In the genomic region with DNA sequence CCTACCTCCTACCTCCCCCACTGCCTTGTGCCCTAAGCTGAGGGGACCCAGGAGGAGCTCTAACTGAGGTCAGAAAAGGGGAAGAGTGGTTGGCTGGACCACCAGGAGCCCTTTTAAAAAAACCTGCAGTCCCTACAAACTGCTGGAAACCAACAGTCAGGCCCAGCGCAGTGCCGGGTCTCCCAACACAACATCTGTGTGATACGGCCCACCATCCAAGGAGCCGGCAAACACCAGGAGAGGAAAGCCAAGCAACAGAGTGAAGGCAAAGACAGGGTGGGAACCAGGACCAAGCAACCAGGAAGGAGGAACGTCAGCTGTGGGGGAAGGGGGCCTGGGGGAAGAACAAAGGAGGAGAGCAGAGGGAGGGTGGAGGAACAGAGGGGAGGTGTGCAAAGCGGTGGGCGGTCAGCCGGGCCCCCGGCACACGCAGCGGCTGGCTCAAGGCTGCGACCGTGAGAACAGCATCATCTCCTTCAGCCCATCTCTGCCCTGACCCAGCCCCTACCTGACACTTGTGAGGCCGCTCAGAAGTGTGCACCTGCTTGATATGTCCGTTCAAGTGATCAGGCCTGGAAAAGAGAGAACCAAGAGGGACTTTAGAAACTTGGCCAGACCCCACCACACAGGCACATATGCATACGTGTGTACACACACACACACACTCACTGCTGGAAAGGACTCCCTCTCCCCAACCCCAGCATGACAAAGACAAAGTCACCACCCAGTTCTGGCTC, we compare ENCODE assay signal across 9 cellular contexts. TPM values are rescaled to one million over a fixed set of nuclear protein-coding genes. Genes with fewer than 3 reads are reported as not detected.
DNase-seq lines count a peak whose midpoint lies in the region; ATAC-seq, FAIRE-seq and TF ChIP-seq lines count a peak whose summit lies in the region.
"Had no signal": no experiment of that assay in that cellular context is flagged by ENCODE, and none has a peak within 500 bp of the region (broad histone marks: within the 10 kb centered on the region; RNA-seq: fewer than 3 reads in every experiment).

No MANE protein-coding gene starts in this region.

- TF ChIP-seq CTCF in AG04450 (IDR thresholded peaks at IDR 0.05; ENCODE audit: low read depth, low read length) (no peak), HFF-Myc (IDR thresholded peaks at IDR 0.05; ENCODE audit: low read depth, low read length, missing control alignments) (no peak), chondrocyte (IDR thresholded peaks at IDR 0.05) (no peak), natural killer cell (IDR thresholded peaks at IDR 0.05) (no peak)

- H3K27ac ChIP-seq in AG04450 (ENCODE audit: low read depth, low read length), result no peak overlapping the region

- H3K9me3 Mint-ChIP-seq in chondrocyte (ENCODE audit: low read depth) (no peaks in the 10 kb centered on the region), natural killer cell (no peaks in the 10 kb centered on the region)

- H3K9me3 ChIP-seq in AG04450 (ENCODE audit: control insufficient read depth, insufficient read depth, low read length), result no peaks in the 10 kb centered on the region; the same call in 1 of the 2 replicates

- POLR2A ChIA-PET in AG04450 (lab: Yijun Ruan, JAX), result no interaction called here

- intact Hi-C loops in natural killer cell (cut with micrococcal nuclease), result loop anchor here (10.0 kb wide), 1 partner anchor 152 kb away; a partner anchor contains a TSS

- ATAC-seq in natural killer cell, result no peak

- peak overlapping the region; percentile 7 for H3K4me3 ChIP-seq in AG04450 (ENCODE audit: low read depth, low read length)
- H3K4me3 ChIP-seq in HFF-Myc (replicated peaks; ENCODE audit: low read depth, low read length), result peak overlapping the region; percentile 72

- H3K27ac Mint-ChIP-seq in chondrocyte (ENCODE audit: unreplicated experiment), result peak overlapping the region; percentile 11
- peak overlapping the region; percentile 76 to 82 for H3K27ac Mint-ChIP-seq in natural killer cell

- H3K27me3 ChIP-seq in AG04450 (ENCODE audit: control insufficient read depth, insufficient read depth, low read length), result no peaks in the 10 kb centered on the region

- H3K4me3 Mint-ChIP-seq in chondrocyte (ENCODE audit: unreplicated experiment) (peak overlapping the region; percentile 72), natural killer cell (peak overlapping the region; percentile 51)

- no peak for FAIRE-seq in frontal cortex (lab: Jason Lieb, UNC)
- FAIRE-seq: bronchial epithelial cell had no signal

- H3K36me3 Mint-ChIP-seq in chondrocyte (ENCODE audit: low read depth) (peaks cover 13% of the 10 kb centered on the region), natural killer cell (no peaks in the 10 kb centered on the region)

- CTCF ChIA-PET in AG04450 (lab: Charles Lee), result interaction anchor here (0.5 to 1.3 kb wide), 2 partner anchors 29 to 49 kb away, joined by 3 to 4 read pairs; no protein-coding TSS in a partner anchor

- DNase-seq in AG04450 (ENCODE audit: low read depth, low spot score) (no peak), HFF-Myc (ENCODE audit: extremely low read depth, low read depth) (no peak), chondrocyte (ENCODE audit: low spot score) (no peak), natural killer cell (no peak), cerebellar nuclear complex (lab: John Stamatoyannopoulos, UW) (no peak), frontal cortex (ENCODE audit: low spot score in 2 of 2) (no peak), HT-29 (ENCODE audit: low spot score) (no peak)
- DNase-seq in stimulated activated CD4-positive, alpha-beta T cell treated with anti-CD3 and anti-CD28 coated beads, Interleukin-1b, Interleukin-23, amount 100 ng/mL, for 48 hours, result no peak

- H3K4me1 Mint-ChIP-seq in chondrocyte (ENCODE audit: low read depth) (peaks cover 34% of the 10 kb centered on the region), natural killer cell (peaks cover 70 to 73% of the 10 kb centered on the region in 2 donors)

- H3K27me3 Mint-ChIP-seq in chondrocyte (ENCODE audit: low read depth), result no peaks in the 10 kb centered on the region
- H3K27me3 Mint-ChIP-seq in natural killer cell (ENCODE audit: low read depth in 2 of 2), result no peaks in the 10 kb centered on the region

RNA-seq across cellular contexts. Expression of a gene that starts 3.6 kb away (rescaled TPM):
- 9.9 and 13.3 TPM in 2 replicates for polyA plus RNA-seq in AG04450 (2011; rRNA removed)
- 24.5 and 26.7 TPM in 2 replicates for polyA minus RNA-seq in AG04450 (2011; rRNA and poly(A)+ RNA removed)
- 18.6 to 19.9 TPM (median 18.9 TPM) in 3 replicates for total RNA-seq in chondrocyte
- 10 to 100 TPM; 31.5 to 39.2 (median 37.3) TPM for total RNA-seq in natural killer cell
- 24.1 TPM for total RNA-seq in frontal cortex
- total RNA-seq in HT-29 (2014; rRNA removed; shearing (Covaris generic)), result 42.8 and 44.2 TPM in 2 replicates

RNA-seq across cellular contexts. Expression of a gene that starts 50.3 kb away (rescaled TPM):
- 23.3 and 23.8 TPM in 2 replicates for polyA plus RNA-seq in AG04450 (2011; rRNA removed)
- 15.6 and 22.2 TPM in 2 replicates for polyA minus RNA-seq in AG04450 (2011; rRNA and poly(A)+ RNA removed)
- 5.0 to 6.8 TPM (median 5.6 TPM) in 3 replicates for total RNA-seq in chondrocyte
- total RNA-seq in natural killer cell, result 100 to 1,000 TPM; 132 to 180 (median 161) TPM
- 20.8 TPM for total RNA-seq in frontal cortex
- 1.6 and 2.3 TPM in 2 replicates for total RNA-seq in HT-29 (2014; rRNA removed; shearing (Covaris generic))

RNA-seq across cellular contexts. Expression of a gene that starts 56.8 kb away (rescaled TPM):
- 90.8 and 108 TPM in 2 replicates for polyA plus RNA-seq in AG04450 (2011; rRNA removed)
- polyA minus RNA-seq in AG04450 (2011; rRNA and poly(A)+ RNA removed), result 65.1 and 76.9 TPM in 2 replicates
- total RNA-seq in chondrocyte (44.2 to 56.2 TPM (median 49.2 TPM) in 3 replicates), natural killer cell (10 to 100 TPM; 50.2 to 60.3 (median 55.4) TPM), frontal cortex (86.4 TPM)
- 17.4 and 28.8 TPM in 2 replicates for total RNA-seq in HT-29 (2014; rRNA removed; shearing (Covaris generic))
